ENCODE assay signal across 16 cellular contexts in the genomic region with DNA sequence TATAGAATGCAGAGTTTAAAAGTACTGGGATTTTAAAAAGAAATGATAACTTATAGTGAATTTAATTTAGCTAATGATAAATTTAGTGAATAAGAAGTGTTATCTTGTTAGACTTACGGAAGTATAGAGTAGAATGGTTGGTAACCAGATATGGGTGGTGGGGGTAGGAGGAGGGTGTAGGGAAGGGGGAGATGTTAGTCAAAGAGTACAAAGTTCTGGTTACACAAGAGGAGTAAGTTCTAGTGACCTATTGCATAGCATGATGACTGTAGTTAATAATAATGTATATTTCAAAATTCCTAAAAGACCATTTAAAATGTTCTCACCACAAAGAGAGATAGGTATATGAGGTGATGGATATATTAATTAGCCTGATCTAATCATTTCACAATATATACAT. TPM values are rescaled to one million over a fixed set of nuclear protein-coding genes. Genes with fewer than 3 reads are reported as not detected.
A peak's percentile ranks its signal among the peaks of the same experiment; 100 is the strongest.
DNase-seq lines count a peak whose midpoint lies in the region; ATAC-seq, FAIRE-seq and TF ChIP-seq lines count a peak whose summit lies in the region.
"Had no signal": no experiment of that assay in that cellular context is flagged by ENCODE, and none has a peak within 500 bp of the region (broad histone marks: within the 10 kb centered on the region; RNA-seq: fewer than 3 reads in every experiment).

No MANE protein-coding gene starts in this region.

- peaks cover 13% of the 10 kb centered on the region for H3K9me3 Mint-ChIP-seq in MCF 10A (ENCODE audit: unreplicated experiment)
- H3K9me3 Mint-ChIP-seq in activated naive CD8-positive, alpha-beta T cell (ENCODE audit: low read depth) = peaks cover 15% of the 10 kb centered on the region
- peaks cover 5% of the 10 kb centered on the region for H3K9me3 Mint-ChIP-seq in glutamatergic neuron (ENCODE audit: unreplicated experiment)

- H3K36me3 ChIP-seq in mammary epithelial cell (ENCODE audit: insufficient read depth, low read length) (peaks cover 20% of the 10 kb centered on the region), HepG2 (replicated peaks in 1 of 2; ENCODE audit: control insufficient read depth in 1 of 2, insufficient read depth in 2 of 2, low read length in 2 of 2) (peaks cover 12 to 23% of the 10 kb centered on the region in 2 experiments), tibial artery (peaks cover 0 to 11% (median 0%) of the 10 kb centered on the region in 3 donors)
- H3K36me3 ChIP-seq: adrenal gland, lower lobe of right lung had no signal

- H3K27ac ChIP-seq in mammary epithelial cell (ENCODE audit: insufficient read depth, low read depth, low read length) (no peak overlapping the region), HepG2 (ENCODE audit: extremely low read length, insufficient read depth, low read length) (peak overlapping the region; percentile 77), tibial artery (peak overlapping the region; percentile 3 to 68)

- H3K9ac ChIP-seq in mammary epithelial cell (ENCODE audit: insufficient read depth, low read length) (no peak overlapping the region), HepG2 (ENCODE audit: insufficient read depth, low read depth, low read length) (peak overlapping the region; percentile 66)

- peak; percentile 74 for FAIRE-seq in HepG2 (lab: Jason Lieb, UNC)
- FAIRE-seq: HTR-8/SVneo had no signal

- H3K9me3 ChIP-seq in mammary epithelial cell (replicated peaks; ENCODE audit: insufficient read depth, low read length) = peaks cover 13% of the 10 kb centered on the region
- peaks cover 10% of the 10 kb centered on the region; the same call in 1 of the 2 replicates for H3K9me3 ChIP-seq in HepG2 (ENCODE audit: low read length)
- H3K9me3 ChIP-seq in tibial artery = peaks cover 0 to 17% (median 0%) of the 10 kb centered on the region in 3 donors

- H3K36me3 Mint-ChIP-seq in MCF 10A (ENCODE audit: insufficient read depth, unreplicated experiment) = peaks cover 34% of the 10 kb centered on the region
- H3K36me3 Mint-ChIP-seq in activated naive CD8-positive, alpha-beta T cell = peaks cover 20% of the 10 kb centered on the region
- peaks cover 9% of the 10 kb centered on the region for H3K36me3 Mint-ChIP-seq in glutamatergic neuron (ENCODE audit: unreplicated experiment)

- H3K4me3 Mint-ChIP-seq in MCF 10A (ENCODE audit: unreplicated experiment) = no peak overlapping the region
- no peak overlapping the region for H3K4me3 Mint-ChIP-seq in activated naive CD8-positive, alpha-beta T cell
- H3K4me3 Mint-ChIP-seq in glutamatergic neuron (ENCODE audit: unreplicated experiment) = no peak overlapping the region
- H3K4me3 Mint-ChIP-seq: neural crest cell had no signal

- intact Hi-C loops in MCF 10A (cut with micrococcal nuclease) = no loop called here
- intact Hi-C loops in mammary epithelial cell (cut with micrococcal nuclease) = no loop called here
- intact Hi-C loops in HepG2 (cut with micrococcal nuclease; ENCODE audit: unreplicated experiment) = loop anchor here (1.0 to 10.0 kb wide), 2 partner anchors 75 to 120 kb away; no protein-coding TSS in a partner anchor
- intact Hi-C loops in tibial artery (cut with DNase I; ENCODE audit: low total_unique reads) = no loop called here

- no peak for TF ChIP-seq POLR2A in HepG2 (IDR thresholded peaks at IDR 0.05; ENCODE audit: insufficient read depth in 1 of 2, low read depth in 2 of 2, low read length in 2 of 2)

- no peak for TF ChIP-seq CTCF in MCF 10A (IDR thresholded peaks at IDR 0.05; ENCODE audit: unreplicated experiment)
- TF ChIP-seq CTCF in mammary epithelial cell (conservative IDR thresholded peaks at IDR 0.05 in 1 of 2, IDR thresholded peaks at IDR 0.05 in 1 of 2; ENCODE audit: extremely low read depth in 1 of 2, insufficient read depth in 1 of 2, low read depth in 1 of 2, low read length in 2 of 2) = no peak
- TF ChIP-seq CTCF in HepG2 (CRISPR knock-in tag; IDR thresholded peaks at IDR 0.05) = no peak
- TF ChIP-seq CTCF in tibial artery (IDR thresholded peaks at IDR 0.05) = no peak
- no peak for TF ChIP-seq CTCF in glutamatergic neuron (IDR thresholded peaks at IDR 0.05; ENCODE audit: partially characterized antibody, unreplicated experiment)

- BruUV-seq in MCF 10A (replicated peaks; lab: Mats Ljungman, UMichigan) (no TSS peak), mammary epithelial cell (replicated peaks; lab: Mats Ljungman, UMichigan) (no TSS peak), HepG2 (replicated peaks; lab: Mats Ljungman, UMichigan) (no TSS peak)

- POLR2A ChIA-PET in MCF 10A (lab: Yijun Ruan, JAX) = interaction anchor here (0.7 kb wide), 1 partner anchor 12 kb away, joined by 4 read pairs; no protein-coding TSS in a partner anchor
- POLR2A ChIA-PET in HepG2 (lab: Yijun Ruan, JAX) = interaction anchor here (1.2 kb wide), 2 partner anchors 124 to 126 kb away, joined by 3 read pairs; no protein-coding TSS in a partner anchor

- H3K4me1 Mint-ChIP-seq in MCF 10A (ENCODE audit: insufficient read depth, unreplicated experiment) (peaks cover 28% of the 10 kb centered on the region), glutamatergic neuron (ENCODE audit: low read depth, unreplicated experiment) (peaks cover 21% of the 10 kb centered on the region)
- peaks cover 45% of the 10 kb centered on the region for H3K4me1 Mint-ChIP-seq in activated naive CD8-positive, alpha-beta T cell (ENCODE audit: low read depth)

- 94% methylated on average over 1 of the region's 1 CpG for WGBS in mammary epithelial cell (ENCODE audit: low coverage, missing lambda C conversion rate)
- WGBS in HepG2 (ENCODE audit: low lambda C conversion rate) = 8% methylated on average over 1 of the region's 1 CpG

- in situ Hi-C loops in mammary epithelial cell (cut with MboI; ENCODE audit: low sequenced_read_pairs in 2 of 2) (no loop called here), HepG2 (cut with HindIII; ENCODE audit: extremely low pct_ligation_motif_present, low pct_unique_long_range_greater_than_20kb) (no loop called here)

- peak; percentile 16 for DNase-seq in MCF 10A (ENCODE audit: unreplicated experiment)
- no peak for DNase-seq in mammary epithelial cell
- DNase-seq in HepG2 (ENCODE audit: low spot score) = peak; percentile 94
- DNase-seq in tibial artery = no peak
- no peak for DNase-seq in activated CD8-positive, alpha-beta memory T cell treated with anti-CD3 and anti-CD28 coated beads for 24 hours
- DNase-seq in glutamatergic neuron = no peak
- DNase-seq: activated CD8-positive, alpha-beta memory T cell treated with anti-CD3 and anti-CD28 coated beads, Interleukin-2, amount 10 ng/mL, durations not matched to agents 7 days and 5 days; adrenal gland; lower lobe of right lung; NCI-H1048; NCI-H2171; SHP77 had no signal

- H3K4me3 ChIP-seq in mammary epithelial cell (replicated peaks in 1 of 3; ENCODE audit: insufficient read depth in 1 of 3, low read depth in 2 of 3, low read length in 3 of 3) (no peak overlapping the region), HepG2 (replicated peaks in 1 of 3; ENCODE audit: insufficient read depth in 1 of 3, low read depth in 2 of 3, low read length in 3 of 3) (peak overlapping the region; percentile 26 to 57 (median 53); a peak in 4 of 6 replicates), tibial artery (no peak overlapping the region)

- H3K27me3 ChIP-seq in mammary epithelial cell (ENCODE audit: insufficient read depth, low read length) = no peaks in the 10 kb centered on the region
- H3K27me3 ChIP-seq in HepG2 (ENCODE audit: control insufficient read depth in 1 of 2, insufficient read depth in 2 of 2, low read length in 2 of 2) = no peaks in the 10 kb centered on the region
- no peaks in the 10 kb centered on the region for H3K27me3 ChIP-seq in tibial artery
- H3K27me3 ChIP-seq: adrenal gland had no signal

- peaks cover 21% of the 10 kb centered on the region for H3K4me1 ChIP-seq in mammary epithelial cell (ENCODE audit: insufficient read depth, low read length)
- peaks cover 60% of the 10 kb centered on the region for H3K4me1 ChIP-seq in HepG2 (ENCODE audit: insufficient read depth, low read length)
- peaks cover 0 to 90% (median 12%) of the 10 kb centered on the region in 4 donors for H3K4me1 ChIP-seq in tibial artery

- TF ChIP-seq RAD21 in HepG2 (CRISPR knock-in tag; IDR thresholded peaks at IDR 0.05) = no peak

- H3K79me2 ChIP-seq in mammary epithelial cell (ENCODE audit: insufficient read depth, low read length) (peaks cover 96% of the 10 kb centered on the region), HepG2 (ENCODE audit: insufficient read depth, low read length) (peaks cover 100% of the 10 kb centered on the region)

- no peak overlapping the region for H3K4me2 ChIP-seq in mammary epithelial cell (ENCODE audit: insufficient read depth, low read depth, low read length)
- H3K4me2 ChIP-seq in HepG2 (ENCODE audit: low read depth, low read length) = peak overlapping the region; percentile 76

- TF ChIP-seq EP300 in HepG2 (IDR thresholded peaks at IDR 0.05; ENCODE audit: low read depth in 2 of 2, low read length in 2 of 2) = peak; percentile 57 to 93; a peak in 3 of 4 replicates
- TF ChIP-seq EP300 in HepG2 (CRISPR knock-in tag; IDR thresholded peaks at IDR 0.05; ENCODE audit: borderline replicate concordance) = no peak; the same call in 1 of the 2 replicates

- ATAC-seq in HepG2 = peak; percentile 90
- ATAC-seq in HG03565 (IDR thresholded peaks at IDR 0.05; ENCODE audit: unreplicated experiment) = no peak

- H2AFZ ChIP-seq in mammary epithelial cell (ENCODE audit: low read depth, low read length) (no peak overlapping the region), HepG2 (ENCODE audit: low read length) (no peak overlapping the region)

- dilution Hi-C loops in mammary epithelial cell (cut with HindIII; ENCODE audit: low sequenced_read_pairs) = no loop called here

- H4K20me1 ChIP-seq in mammary epithelial cell (ENCODE audit: insufficient read depth, low read length) (no peaks in the 10 kb centered on the region), HepG2 (ENCODE audit: insufficient read depth, low read length) (no peaks in the 10 kb centered on the region)

- H3K27ac Mint-ChIP-seq in MCF 10A (ENCODE audit: low read depth, unreplicated experiment) = peak overlapping the region; percentile 95
- H3K27ac Mint-ChIP-seq in activated naive CD8-positive, alpha-beta T cell = peak overlapping the region; percentile 55
- H3K27ac Mint-ChIP-seq in glutamatergic neuron (ENCODE audit: unreplicated experiment) = no peak overlapping the region

- H3K27me3 Mint-ChIP-seq in MCF 10A (ENCODE audit: insufficient read depth, unreplicated experiment) = no peaks in the 10 kb centered on the region
- H3K27me3 Mint-ChIP-seq in activated naive CD8-positive, alpha-beta T cell = no peaks in the 10 kb centered on the region
- H3K27me3 Mint-ChIP-seq in glutamatergic neuron (ENCODE audit: unreplicated experiment) = no peaks in the 10 kb centered on the region
- H3K27me3 Mint-ChIP-seq: activated CD8-positive, alpha-beta memory T cell treated with anti-CD3 and anti-CD28 coated beads, Interleukin-2, amount 10 ng/mL, durations not matched to agents 7 days and 5 days had no signal

- CTCF ChIA-PET in MCF 10A (lab: Yijun Ruan, JAX) = no interaction called here
- CTCF ChIA-PET in mammary epithelial cell (lab: Charles Lee; ENCODE audit: low non-redundant PET) = no interaction called here
- CTCF ChIA-PET in HepG2 (lab: Yijun Ruan, JAX; ENCODE audit: low intra/inter-chr PET ratio, low total read pairs) = no interaction called here

RNA-seq across cellular contexts. Expression of a gene that starts 30.7 kb away (rescaled TPM):
- total RNA-seq in MCF 10A (2022) = 24.4 and 29.3 TPM in 2 replicates
- 10 to 100 TPM; 33.4 to 43.3 TPM for total RNA-seq in mammary epithelial cell
- polyA plus RNA-seq in mammary epithelial cell = 13.6 TPM
- 57.5 TPM for polyA minus RNA-seq in mammary epithelial cell
- 41.9 and 64.2 TPM in 2 replicates for total RNA-seq in HepG2 (2016; rRNA removed; fragmentation: Illumina TruSeq; extraction: Trizol)
- total RNA-seq in HepG2 (2016; cell fraction: cytosol; rRNA removed; fragmentation: Illumina TruSeq; extraction: Trizol; ENCODE audit: low read depth) = 55.0 and 65.0 TPM in 2 replicates
- 40.3 and 60.7 TPM in 2 replicates for total RNA-seq in HepG2 (2016; cell fraction: insoluble cytoplasmic fraction; rRNA removed; fragmentation: Illumina TruSeq; extraction: Trizol)
- total RNA-seq in HepG2 (2016; cell fraction: membrane; rRNA removed; fragmentation: Illumina TruSeq; extraction: Trizol) = 38.6 and 41.7 TPM in 2 replicates
- total RNA-seq in HepG2 (2016; cell fraction: nucleus; rRNA removed; fragmentation: Illumina TruSeq; extraction: Trizol) = 36.1 and 36.8 TPM in 2 replicates
- 20.7 and 23.5 TPM in 2 replicates for polyA plus RNA-seq in HepG2 (2011; rRNA removed)
- polyA plus RNA-seq in HepG2 (2011; cell fraction: cytosol; rRNA removed) = 9.1 and 13.6 TPM in 2 replicates
- polyA plus RNA-seq in HepG2 (2011; cell fraction: nucleus; rRNA removed) = 16.6 and 19.6 TPM in 2 replicates
- polyA plus RNA-seq in HepG2 (2012) = 23.3 and 23.5 TPM in 2 replicates
- polyA plus RNA-seq in HepG2 (2016; cell fraction: cytosol; fragmentation: Illumina TruSeq; extraction: Trizol; ENCODE audit: low read depth) = 0.71 and 1.4 TPM in 2 replicates
- 19.8 and 21.3 TPM in 2 replicates for polyA plus RNA-seq in HepG2 (2016; cell fraction: insoluble cytoplasmic fraction; fragmentation: Illumina TruSeq; extraction: Trizol; ENCODE audit: low read depth)
- polyA plus RNA-seq in HepG2 (2016; cell fraction: membrane; fragmentation: Illumina TruSeq; extraction: Trizol; ENCODE audit: low read depth) = 2.1 and 2.4 TPM in 2 replicates
- 27.3 and 30.6 TPM in 2 replicates for polyA plus RNA-seq in HepG2 (2016; cell fraction: nucleus; fragmentation: Illumina TruSeq; extraction: Trizol; ENCODE audit: insufficient read depth, low read depth)
- 15.0 and 23.6 TPM in 2 replicates for polyA minus RNA-seq in HepG2 (2011; rRNA and poly(A)+ RNA removed; ENCODE audit: low replicate concordance)
- polyA minus RNA-seq in HepG2 (2011; cell fraction: cytosol; rRNA and poly(A)+ RNA removed) = 35.9 and 43.0 TPM in 2 replicates
- 93.5 and 119 TPM in 2 replicates for polyA minus RNA-seq in HepG2 (2011; cell fraction: nucleus; rRNA and poly(A)+ RNA removed)
- total RNA-seq in glutamatergic neuron (ENCODE audit: unreplicated experiment) = 60.3 TPM

Comparison
In these comparisons a context has a peak if more than half of its experiments do, and no peak if none do; other contexts are left out.
1. DNase-seq: peak in MCF 10A (single experiment) and HepG2 (single experiment); none in mammary epithelial cell (single experiment), tibial artery (0 of 2), activated CD8-positive, alpha-beta memory T cell treated with anti-CD3 and anti-CD28 coated beads for 24 hours (single experiment) and glutamatergic neuron (single experiment).
2. H3K4me3 ChIP-seq: peak in HepG2 (3 of 3); none in mammary epithelial cell (0 of 3) and tibial artery (0 of 2).